24 cellular contexts compared by ENCODE assay signal in the genomic region with DNA sequence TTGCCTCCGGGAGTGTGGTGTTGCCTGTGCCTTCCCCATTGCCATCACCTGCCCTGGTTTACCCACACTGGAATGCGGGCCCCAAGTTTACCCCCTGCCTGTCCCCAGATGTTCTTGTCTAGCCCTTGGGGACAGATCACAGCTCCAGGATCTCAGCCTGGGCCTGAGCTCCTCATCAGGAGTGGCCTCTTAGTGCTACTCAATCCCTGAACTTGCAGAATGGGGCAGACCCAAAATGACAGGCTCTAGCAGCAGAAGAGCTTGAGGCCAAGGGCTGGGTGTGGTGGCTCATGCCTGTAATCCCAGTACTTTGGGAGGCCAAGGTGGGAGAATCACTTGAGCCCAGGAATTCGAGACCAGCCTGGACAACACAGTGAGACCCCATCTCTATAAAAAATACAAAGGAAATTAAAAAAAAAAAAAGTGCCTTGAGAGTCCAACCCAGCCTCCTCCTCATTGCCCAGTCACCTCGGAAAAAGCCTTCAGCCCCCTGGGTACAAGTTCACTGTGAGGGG. TPM values are rescaled to one million over a fixed set of nuclear protein-coding genes. Genes with fewer than 3 reads are reported as not detected.
DNase-seq lines count a peak whose midpoint lies in the region; ATAC-seq and TF ChIP-seq lines count a peak whose summit lies in the region.
"Had no signal": no experiment of that assay in that cellular context is flagged by ENCODE, and none has a peak within 500 bp of the region (broad histone marks: within the 10 kb centered on the region; RNA-seq: fewer than 3 reads in every experiment).

No MANE protein-coding gene starts in this region.

- H3K36me3 ChIP-seq in spleen, result no peaks in the 10 kb centered on the region
- H3K36me3 ChIP-seq: colonic mucosa had no signal

- peaks cover 14% of the 10 kb centered on the region for H3K36me3 Mint-ChIP-seq in activated naive CD4-positive, alpha-beta T cell treated with anti-CD3 and anti-CD28 coated beads, Interleukin-2, amount 50 U/mL, for 24 hours

- no peak for ATAC-seq in right cardiac atrium
- no peak for ATAC-seq in HG03432 (IDR thresholded peaks at IDR 0.05; ENCODE audit: unreplicated experiment)
- ATAC-seq in GM21723 (IDR thresholded peaks at IDR 0.05; ENCODE audit: unreplicated experiment), result no peak
- ATAC-seq in GM18861 (IDR thresholded peaks at IDR 0.05; ENCODE audit: unreplicated experiment), result no peak
- ATAC-seq: Panc1; stimulated activated naive CD8-positive, alpha-beta T cell treated with anti-CD3 and anti-CD28 coated beads, Interleukin-15, Interleukin-2, amounts not matched to agents 100 U/mL and 50 U/mL, for 24 hours had no signal

- CTCF ChIA-PET in RWPE1 (lab: Yijun Ruan, JAX), result interaction anchor here (5.8 kb wide), 1 partner anchor 15 kb away, joined by 30 read pairs; no protein-coding TSS in a partner anchor

- POLR2A ChIA-PET in RWPE1 (lab: Yijun Ruan, JAX; ENCODE audit: low non-redundant PET), result interaction anchor here (0.5 kb wide), 1 partner anchor 186 kb away, joined by 7 read pairs; no protein-coding TSS in a partner anchor

- WGBS in right cardiac atrium, result 85% methylated on average over 4 of the region's 4 CpGs
- WGBS in spleen, 5 donors, result 85 to 94% (median 88%) methylated on average over 4 of the region's 4 CpGs

- no peak for TF ChIP-seq POLR2A in spleen (IDR thresholded peaks at IDR 0.05)

- no peak overlapping the region for H3K4me3 ChIP-seq in right cardiac atrium (ENCODE audit: low read length)
- H3K4me3 ChIP-seq in spleen, result no peak overlapping the region
- H3K4me3 ChIP-seq: colonic mucosa had no signal

- H3K27ac ChIP-seq in RWPE1 (peak overlapping the region; percentile 46), right cardiac atrium (ENCODE audit: low read length) (peak overlapping the region; percentile 81), spleen (no peak overlapping the region)
- H3K27ac ChIP-seq: colonic mucosa, GM23248 had no signal

- H3K4me1 Mint-ChIP-seq in activated naive CD4-positive, alpha-beta T cell treated with anti-CD3 and anti-CD28 coated beads, Interleukin-2, amount 50 U/mL, for 24 hours, result peaks cover 22% of the 10 kb centered on the region

- no peaks in the 10 kb centered on the region for H3K27me3 Mint-ChIP-seq in activated naive CD4-positive, alpha-beta T cell treated with anti-CD3 and anti-CD28 coated beads, Interleukin-2, amount 50 U/mL, for 24 hours
- H3K27me3 Mint-ChIP-seq: IgD-negative memory B cell had no signal

- no peaks in the 10 kb centered on the region for H3K9me3 ChIP-seq in right cardiac atrium (ENCODE audit: control insufficient read depth, low read length)
- no peaks in the 10 kb centered on the region for H3K9me3 ChIP-seq in spleen
- H3K9me3 ChIP-seq: colonic mucosa had no signal

- no peaks in the 10 kb centered on the region for H3K9me3 Mint-ChIP-seq in activated naive CD4-positive, alpha-beta T cell treated with anti-CD3 and anti-CD28 coated beads, Interleukin-2, amount 50 U/mL, for 24 hours
- H3K9me3 Mint-ChIP-seq: activated T-helper 2 cell treated with anti-CD3 and anti-CD28 coated beads, Interferon-gamma antibody, Interleukin-2, Interleukin-4, amounts not matched to agents 10 μg/mL and 5 μg/mL and 100 μg/mL, durations not matched to agents 14 hours and 24 hours and 36 hours; IgD-negative memory B cell had no signal

- no peak for DNase-seq in activated naive CD4-positive, alpha-beta T cell (lab: John Stamatoyannopoulos, UW)
- DNase-seq in RWPE1 (ENCODE audit: low spot score), result no peak
- DNase-seq in right cardiac atrium, result no peak
- DNase-seq in spleen, result peak; percentile 41
- DNase-seq: 8988T; activated CD4-positive, alpha-beta T cell treated with anti-CD3 and anti-CD28 coated beads, Interleukin-2, amount 50 U/mL, for 1 hour; GM23248; MM.1S; NCI-H1417 treated with DMSO at 0.1 percent for 48 hours; NCI-H2107; nephron progenitor cell; stimulated activated CD4-positive, alpha-beta T cell treated with anti-CD3 and anti-CD28 coated beads, Interleukin-4, amount 100 ng/mL, for 4 hours; stimulated activated naive CD8-positive, alpha-beta T cell treated with anti-CD3 and anti-CD28 coated beads, Interleukin-15, Interleukin-2, amounts not matched to agents 100 U/mL and 50 U/mL, for 24 hours; T-helper 2 cell; trophoblast cell had no signal

- TF ChIP-seq CTCF in RWPE1 (conservative IDR thresholded peaks at IDR 0.05; ENCODE audit: low read depth), result no peak
- TF ChIP-seq CTCF in spleen (IDR thresholded peaks at IDR 0.05 in 8 of 11, conservative IDR thresholded peaks at IDR 0.05 in 3 of 11), result no peak

- H3K27me3 ChIP-seq in right cardiac atrium (ENCODE audit: control insufficient read depth, insufficient read depth), result no peaks in the 10 kb centered on the region
- no peaks in the 10 kb centered on the region for H3K27me3 ChIP-seq in spleen (replicated peaks in 1 of 7)
- H3K27me3 ChIP-seq: colonic mucosa had no signal

- peak overlapping the region; percentile 84 for H3K4me3 Mint-ChIP-seq in activated naive CD4-positive, alpha-beta T cell treated with anti-CD3 and anti-CD28 coated beads, Interleukin-2, amount 50 U/mL, for 24 hours

- no peak overlapping the region for H3K27ac Mint-ChIP-seq in activated naive CD4-positive, alpha-beta T cell treated with anti-CD3 and anti-CD28 coated beads, Interleukin-2, amount 50 U/mL, for 24 hours
- H3K27ac Mint-ChIP-seq: activated T-helper 2 cell treated with anti-CD3 and anti-CD28 coated beads, Interferon-gamma antibody, Interleukin-2, Interleukin-4, amounts not matched to agents 10 μg/mL and 5 μg/mL and 100 μg/mL, durations not matched to agents 14 hours and 24 hours and 36 hours; nephron progenitor cell; progenitor cell of endocrine pancreas had no signal

- H3K4me1 ChIP-seq in right cardiac atrium (ENCODE audit: control insufficient read depth, insufficient read depth, low read length), result peaks cover 2% of the 10 kb centered on the region
- H3K4me1 ChIP-seq in spleen, result peaks cover 8 to 38% (median 25%) of the 10 kb centered on the region in 6 donors

- intact Hi-C loops in right cardiac atrium (cut with DNase I), result loop anchor here in 1 of 4 donors (10.0 kb wide), 1 partner anchor 48 kb away; no protein-coding TSS in a partner anchor
- intact Hi-C loops in spleen (cut with DNase I; ENCODE audit: low total_unique reads), result no loop called here

RNA-seq across cellular contexts. Expression of a gene that starts 3.8 kb away (rescaled TPM):
- total RNA-seq in right cardiac atrium, result 1 to 10 TPM; 1.6 to 2.0 (median 1.7) TPM
- 3.2 TPM for polyA plus RNA-seq in right cardiac atrium
- total RNA-seq in spleen, result 1 to 10 TPM in 6 of 7 donors, under 1 TPM in 1; 0.92 to 5.5 (median 1.7) TPM
- polyA plus RNA-seq in spleen, result 1 to 10 TPM in 2 of 3 donors, under 1 TPM in 1; 0.39 to 1.5 (median 1.1) TPM

RNA-seq across cellular contexts. Expression of a gene that starts 28.0 kb away (rescaled TPM):
- total RNA-seq in right cardiac atrium, result 10 to 100 TPM in 1 of 4 donors, 1 to 10 TPM in 3; 5.9 to 14.4 (median 7.2) TPM
- polyA plus RNA-seq in right cardiac atrium, result 7.2 TPM
- total RNA-seq in spleen, result 10 to 100 TPM in 5 of 7 donors, 1 to 10 TPM in 2; 7.6 to 26.3 (median 11.0) TPM
- 1 to 10 TPM; 1.2 to 5.0 (median 2.3) TPM for polyA plus RNA-seq in spleen
- total RNA-seq: GM23248 had no signal
- polyA plus RNA-seq: GM23248, IgD-negative memory B cell had no signal

Comparison
In these comparisons a context has a peak if more than half of its experiments do, and no peak if none do; other contexts are left out.
1. H3K27ac ChIP-seq: peak in RWPE1 (single experiment) and right cardiac atrium (single experiment); none in spleen (0 of 8).